ENCODE assay signal across 17 cellular contexts in the genomic region with DNA sequence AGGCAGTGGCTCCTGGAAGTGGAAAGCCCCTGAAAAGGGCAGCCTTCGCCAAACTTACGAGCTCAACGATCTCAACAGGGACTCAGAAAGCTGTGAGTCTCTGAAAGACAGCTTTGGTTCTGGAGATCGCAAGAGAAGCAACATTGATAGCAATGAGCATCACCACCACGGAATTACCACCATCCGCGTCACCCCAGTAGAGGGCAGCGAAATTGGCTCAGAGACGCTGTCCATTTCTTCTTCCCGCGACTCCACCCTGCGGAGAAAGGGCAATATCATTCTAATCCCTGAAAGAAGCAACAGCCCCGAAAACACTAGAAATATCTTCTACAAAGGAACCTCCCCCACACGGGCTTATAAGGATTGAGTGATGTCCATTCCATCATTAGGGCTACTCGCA. TPM values are rescaled to one million over a fixed set of nuclear protein-coding genes. Genes with fewer than 3 reads are reported as not detected.
DNase-seq lines count a peak whose midpoint lies in the region; ATAC-seq, FAIRE-seq and TF ChIP-seq lines count a peak whose summit lies in the region.
"Had no signal": no experiment of that assay in that cellular context is flagged by ENCODE, and none has a peak within 500 bp of the region (broad histone marks: within the 10 kb centered on the region; RNA-seq: fewer than 3 reads in every experiment).

No MANE protein-coding gene starts in this region.

- H2BK20ac ChIP-seq in H9 (ENCODE audit: low read depth, low read length, poor library complexity, severe bottlenecking), result no peak overlapping the region

- H3K4me3 Mint-ChIP-seq in H9, result no peak overlapping the region
- H3K4me3 Mint-ChIP-seq: CD4-positive, alpha-beta T cell had no signal

- H3K4me1 Mint-ChIP-seq in H9, result peaks cover 0 to 7% of the 10 kb centered on the region in 2 experiments; a peak in 2 of 4 replicates

- POLR2A ChIA-PET in K562 (lab: Yijun Ruan, JAX), result no interaction called here

- no peak overlapping the region for H3T11ph ChIP-seq in H9 (ENCODE audit: low read length)

- no peak overlapping the region for H2AK5ac ChIP-seq in H9 (ENCODE audit: insufficient read length, low read length)

- TF ChIP-seq EP300 in K562 (IDR thresholded peaks at IDR 0.05; ENCODE audit: low read length), result no peak

- H2AFZ ChIP-seq in DND-41 (ENCODE audit: low read depth, low read length), result no peak overlapping the region
- no peak overlapping the region for H2AFZ ChIP-seq in H9 (ENCODE audit: low read length)
- no peak overlapping the region for H2AFZ ChIP-seq in K562 (ENCODE audit: low read depth, low read length)

- in situ Hi-C loops in K562 (cut with MboI), result no loop called here
- in situ Hi-C loops in GM13977 (cut with MboI; ENCODE audit: low pct_unique_long_range_greater_than_20kb, low sequenced_read_pairs, unreplicated experiment), result no loop called here

- CTCF ChIA-PET in K562 (lab: Yijun Ruan, JAX; ENCODE audit: low intra/inter-chr PET ratio), result no interaction called here

- no peaks in the 10 kb centered on the region for H3K9me3 Mint-ChIP-seq in H9

- no peak overlapping the region for H4K5ac ChIP-seq in H9 (ENCODE audit: insufficient read length, low read depth, low read length)

- no peak for TF ChIP-seq POLR2A in K562 (conservative IDR thresholded peaks at IDR 0.05)

- WGBS in H9 (ENCODE audit: extremely low coverage, insufficient read length, low lambda C conversion rate), result no CpG with 5 or more reads among the region's 15 CpGs
- WGBS in K562 (ENCODE audit: insufficient coverage, low coverage, missing lambda C conversion rate), result under 1% methylated on average over 15 of the region's 15 CpGs

- H3K27ac ChIP-seq in DND-41 (ENCODE audit: low read length) (no peak overlapping the region), H9 (ENCODE audit: insufficient read length, low read depth, low read length) (no peak overlapping the region), K562 (ENCODE audit: extremely low read depth, low read depth, low read length) (no peak overlapping the region)
- H3K27ac ChIP-seq: BLaER1 treated with 17β-estradiol and CSF1 and Interleukin-3, amounts not matched to agents 10 nM and 100 nM had no signal

- TF ChIP-seq RAD21 in K562 (CRISPR knock-in tag; conservative IDR thresholded peaks at IDR 0.05 in 1 of 2, IDR thresholded peaks at IDR 0.05 in 1 of 2), result peak in 1 of 2 experiments; percentile 20; a peak in 1 of 4 replicates

- no peaks in the 10 kb centered on the region; the same call in 1 of the 2 replicates for H3K27me3 Mint-ChIP-seq in H9 (ENCODE audit: low read depth)
- H3K27me3 Mint-ChIP-seq: CD4-positive, alpha-beta T cell had no signal

- no TSS peak for BruUV-seq in K562 (replicated peaks; lab: Mats Ljungman, UMichigan)

- DNase-seq in DND-41 (no peak), H9 (peak; percentile 40), K562 (ENCODE audit: extremely low read depth in 1 of 4, low spot score in 3 of 4) (peak in 2 of 4 experiments; percentile 2 to 7), iPS-NIHi7 (ENCODE audit: extremely low spot score) (peak; percentile 33), GM13977 (ENCODE audit: low spot score) (no peak)
- no peak for DNase-seq in NK-92 treated with Interleukin-12 subunit alpha and Interleukin-12 subunit beta, amount 100 ng/mL, for 24 hours (lab: John Stamatoyannopoulos, UW)
- DNase-seq: ACHN; CD4-positive, alpha-beta T cell; DMS153; DMS79 treated with DMSO at 0.1 percent for 48 hours; GF-D8; IMR-90; KG1 had no signal

- TF ChIP-seq CTCF in DND-41 (IDR thresholded peaks at IDR 0.05; ENCODE audit: borderline replicate concordance, extremely low read depth, low read length, poor library complexity, severe bottlenecking), result peak; percentile 6
- TF ChIP-seq CTCF in H9 (conservative IDR thresholded peaks at IDR 0.05), result peak; percentile 47
- peak in 2 of 3 experiments; percentile 32 to 50; a peak in 4 of 6 replicates for TF ChIP-seq CTCF in K562 (IDR thresholded peaks at IDR 0.05 in 2 of 3, conservative IDR thresholded peaks at IDR 0.05 in 1 of 3; ENCODE audit: insufficient read depth in 2 of 3, low read depth in 1 of 3, low read length in 3 of 3)
- no peak for TF ChIP-seq CTCF in GM13977 (IDR thresholded peaks at IDR 0.05; ENCODE audit: extremely low read depth, insufficient read depth, missing control alignments)

- no peaks in the 10 kb centered on the region for H3K79me2 ChIP-seq in DND-41 (ENCODE audit: insufficient read depth, low read length)
- no peaks in the 10 kb centered on the region for H3K79me2 ChIP-seq in H9 (ENCODE audit: insufficient read depth, low read length)
- H3K79me2 ChIP-seq in K562 (ENCODE audit: control insufficient read depth, insufficient read depth, low read length), result no peaks in the 10 kb centered on the region

- FAIRE-seq in K562 (lab: Jason Lieb, UNC), result no peak

- H3K56ac ChIP-seq in H9 (ENCODE audit: insufficient read length, low read depth, low read length), result no peak overlapping the region

- H3K36me3 Mint-ChIP-seq in H9 (ENCODE audit: insufficient read depth in 1 of 3, low read depth in 3 of 3), result no peaks in the 10 kb centered on the region

- no peak overlapping the region for H2BK120ac ChIP-seq in H9 (ENCODE audit: low read depth, low read length, poor library complexity, severe bottlenecking)

- ATAC-seq in DND-41 (ENCODE audit: insufficient read depth, low read depth), result no peak
- ATAC-seq in K562, result peak; percentile 65
- no peak for ATAC-seq in HG02938 (IDR thresholded peaks at IDR 0.05; ENCODE audit: unreplicated experiment)
- ATAC-seq in HG02885 (IDR thresholded peaks at IDR 0.05; ENCODE audit: poor library complexity, unreplicated experiment), result no peak

- H3K23ac ChIP-seq in H9 (ENCODE audit: insufficient read length, low read depth, low read length), result no peak overlapping the region

- H3K4me1 ChIP-seq in DND-41 (ENCODE audit: insufficient read depth, low read length) (no peaks in the 10 kb centered on the region), H9 (ENCODE audit: insufficient read depth, low read length) (no peaks in the 10 kb centered on the region), K562 (replicated peaks in 1 of 2; ENCODE audit: control insufficient read depth in 2 of 2, insufficient read depth in 2 of 2, low read length in 2 of 2) (no peaks in the 10 kb centered on the region)
- H3K4me1 ChIP-seq: BLaER1 treated with 17β-estradiol and CSF1 and Interleukin-3, amounts not matched to agents 10 nM and 100 nM; HAP-1 had no signal

- H3K9me3 ChIP-seq in DND-41 (ENCODE audit: insufficient read depth, low read length, severe bottlenecking), result no peaks in the 10 kb centered on the region
- H3K9me3 ChIP-seq in H9 (ENCODE audit: control insufficient read depth, low read depth, low read length), result no peaks in the 10 kb centered on the region
- H3K9me3 ChIP-seq in K562 (replicated peaks; ENCODE audit: control insufficient read depth, insufficient read depth, low read depth, low read length), result no peaks in the 10 kb centered on the region
- H3K9me3 ChIP-seq: BLaER1 treated with 17β-estradiol and CSF1 and Interleukin-3, amounts not matched to agents 10 nM and 100 nM; HAP-1 had no signal

- no peak overlapping the region for H4K8ac ChIP-seq in H9 (replicated peaks; ENCODE audit: insufficient read length, low read depth, low read length)

- no peaks in the 10 kb centered on the region for H3K27me3 ChIP-seq in DND-41 (ENCODE audit: insufficient read depth, low read length, poor library complexity)
- H3K27me3 ChIP-seq in H9 (ENCODE audit: insufficient read depth, low read length), result no peaks in the 10 kb centered on the region
- peaks cover 0 to 4% of the 10 kb centered on the region in 2 experiments; a peak in 1 of 5 replicates for H3K27me3 ChIP-seq in K562 (ENCODE audit: control insufficient read depth in 2 of 2, insufficient read depth in 2 of 2, low read length in 2 of 2)
- H3K27me3 ChIP-seq: BLaER1 treated with 17β-estradiol and CSF1 and Interleukin-3, amounts not matched to agents 10 nM and 100 nM had no signal

- no peak overlapping the region for H3K27ac Mint-ChIP-seq in H9
- H3K27ac Mint-ChIP-seq: CD4-positive, alpha-beta T cell had no signal

- intact Hi-C loops in K562 (cut with micrococcal nuclease), result no loop called here

- H3K79me1 ChIP-seq in H9 (ENCODE audit: insufficient read depth, low read depth, low read length, poor library complexity, severe bottlenecking), result no peaks in the 10 kb centered on the region

- H2BK15ac ChIP-seq in H9 (ENCODE audit: low read depth, low read length), result no peak overlapping the region

- H3K4me3 ChIP-seq in DND-41 (ENCODE audit: low read depth in 1 of 2, low read length in 2 of 2) (no peak overlapping the region), K562 (no peak overlapping the region)
- H3K4me3 ChIP-seq: BLaER1 treated with 17β-estradiol and CSF1 and Interleukin-3, amounts not matched to agents 10 nM and 100 nM; HAP-1 had no signal

- H3K4ac ChIP-seq in H9 (ENCODE audit: low read depth, low read length), result no peak overlapping the region

- H3K36me3 ChIP-seq in DND-41 (ENCODE audit: insufficient read depth, low read length) (no peaks in the 10 kb centered on the region), K562 (ENCODE audit: control insufficient read depth, insufficient read depth, low read length) (no peaks in the 10 kb centered on the region)
- H3K36me3 ChIP-seq: BLaER1 treated with 17β-estradiol and CSF1 and Interleukin-3, amounts not matched to agents 10 nM and 100 nM; HAP-1 had no signal

- H3K23me2 ChIP-seq in H9 (ENCODE audit: insufficient read length, low read depth, low read length, poor library complexity, severe bottlenecking), result no peaks in the 10 kb centered on the region

- H3K9ac ChIP-seq in DND-41 (ENCODE audit: low read depth, low read length) (no peak overlapping the region), H9 (ENCODE audit: extremely low read depth, insufficient read length, low read length) (no peak overlapping the region), K562 (ENCODE audit: insufficient read depth in 1 of 2, low read depth in 2 of 2, low read length in 2 of 2) (no peak overlapping the region)
- H3K9ac ChIP-seq: BLaER1 treated with 17β-estradiol and CSF1 and Interleukin-3, amounts not matched to agents 10 nM and 100 nM had no signal

- H4K20me1 ChIP-seq in DND-41 (ENCODE audit: insufficient read depth, low read length), result no peaks in the 10 kb centered on the region
- H4K20me1 ChIP-seq in H9 (ENCODE audit: control insufficient read depth, insufficient read depth, insufficient read length), result no peaks in the 10 kb centered on the region
- no peaks in the 10 kb centered on the region for H4K20me1 ChIP-seq in K562 (replicated peaks; ENCODE audit: control insufficient read depth, insufficient read depth, low read length)
- H4K20me1 ChIP-seq: BLaER1 treated with 17β-estradiol and CSF1 and Interleukin-3, amounts not matched to agents 10 nM and 100 nM had no signal

- H3K14ac ChIP-seq in H9 (ENCODE audit: insufficient read depth, low read length), result no peak overlapping the region

- H2BK12ac ChIP-seq in H9 (ENCODE audit: insufficient read length, low read depth, low read length), result no peak overlapping the region

- no peak overlapping the region for H2BK5ac ChIP-seq in H9 (ENCODE audit: insufficient read length, low read length)

- no peak overlapping the region for H4K91ac ChIP-seq in H9 (ENCODE audit: insufficient read length, low read depth, low read length)

- no peaks in the 10 kb centered on the region for H3K9me1 ChIP-seq in K562 (ENCODE audit: control insufficient read depth, insufficient read depth, low read length)

- no peak overlapping the region for H3K18ac ChIP-seq in H9 (ENCODE audit: insufficient read length, low read depth, low read length)

- H3K4me2 ChIP-seq in DND-41 (ENCODE audit: insufficient read depth, low read length), result no peak overlapping the region
- no peak overlapping the region for H3K4me2 ChIP-seq in H9 (ENCODE audit: insufficient read depth, insufficient read length, low read length)
- H3K4me2 ChIP-seq in K562 (ENCODE audit: insufficient read depth, low read length), result no peak overlapping the region
- H3K4me2 ChIP-seq: BLaER1 treated with 17β-estradiol and CSF1 and Interleukin-3, amounts not matched to agents 10 nM and 100 nM had no signal

RNA-seq across cellular contexts. Expression of gene PLPPR4, which starts 42.4 kb away (rescaled TPM):
- total RNA-seq in H9 (2021) (0.31 and 0.39 TPM in 2 replicates), K562 (2014; rRNA removed) (not detected in 2 replicates), K562 (2014; rRNA removed; fragmentation: Illumina TruSeq; extraction: Trizol) (not detected in 2 replicates), K562 (2015; rRNA removed; fragmentation: Illumina TruSeq; extraction: Trizol) (not detected in 2 replicates), K562 (2021) (not detected in 2 replicates)
- total RNA-seq in K562 (2011; cell fraction: chromatin; rRNA removed; ENCODE audit: low replicate concordance), result not detected in 2 replicates
- not detected in 2 replicates for total RNA-seq in K562 (2011; cell fraction: nucleolus; rRNA removed)
- total RNA-seq in K562 (2011; cell fraction: nucleoplasm; rRNA removed), result not detected in 2 replicates
- polyA plus RNA-seq in K562 (2011; rRNA removed) (not detected in 2 replicates), K562 (2014; fragmentation: Illumina TruSeq; extraction: Trizol) (not detected in 2 replicates), K562 (2014; fragmentation: Nextera tagmentation; extraction: Ambion mirVana) (not detected), K562 (2014; rRNA removed) (not detected in 2 replicates)
- polyA plus RNA-seq in K562 (2011; cell fraction: cytosol; rRNA removed), result not detected in 2 replicates
- not detected in 2 replicates for polyA plus RNA-seq in K562 (2011; cell fraction: nucleus; rRNA removed)
- not detected in 2 replicates for polyA plus RNA-seq in K562 (2012)
- not detected in 2 replicates for polyA minus RNA-seq in K562 (2011; rRNA and poly(A)+ RNA removed)
- polyA minus RNA-seq in K562 (2011; cell fraction: cytosol; rRNA and poly(A)+ RNA removed), result not detected in 2 replicates
- not detected in 2 replicates for polyA minus RNA-seq in K562 (2011; cell fraction: nucleus; rRNA and poly(A)+ RNA removed)
- total RNA-seq: CD4-positive, alpha-beta T cell had no signal

Comparison
In these comparisons a context has a peak if more than half of its experiments do, and no peak if none do; other contexts are left out.
1. DNase-seq: peak in H9 (single experiment) and iPS-NIHi7 (single experiment); none in DND-41 (single experiment), NK-92 treated with Interleukin-12 subunit alpha and Interleukin-12 subunit beta, amount 100 ng/mL, for 24 hours (single experiment) and GM13977 (single experiment).